ENCODE assay signal across 20 cellular contexts in genomic region chr1:187626056-187626455, GRCh38.
DNase-seq lines count a peak whose midpoint lies in the region; ATAC-seq and TF ChIP-seq lines count a peak whose summit lies in the region.
"Had no signal": no experiment of that assay in that cellular context is flagged by ENCODE, and none has a peak within 500 bp of the region (broad histone marks: within the 10 kb centered on the region; RNA-seq: fewer than 3 reads in every experiment).

No MANE protein-coding gene starts in this region.

- H3K27me3 ChIP-seq in A673 (replicated peaks; ENCODE audit: insufficient read depth, low read depth, low read length, poor library complexity) (no peaks in the 10 kb centered on the region), HUES64 (ENCODE audit: insufficient read depth, low read length) (no peaks in the 10 kb centered on the region)
- H3K27me3 ChIP-seq: esophagus squamous epithelium, SJSA1 had no signal

- POLR2A ChIA-PET in A673 (lab: Charles Lee; ENCODE audit: low non-redundant PET) = no interaction called here

- peak; percentile 37 for DNase-seq in A673 (ENCODE audit: low spot score)
- DNase-seq in NCI-H748 treated with DMSO at 0.1 percent for 48 hours (lab: John Stamatoyannopoulos, UW) = peak; percentile 10
- peak; percentile 54 for DNase-seq in epithelial cell of esophagus (ENCODE audit: low read depth)
- no peak for DNase-seq in LoVo (ENCODE audit: low spot score)
- DNase-seq in anterior cingulate cortex (lab: John Stamatoyannopoulos, UW) = no peak
- DNase-seq in activated T-cell treated with anti-CD3 and anti-CD28 coated beads for 4 hours = no peak
- DNase-seq: activated CD4-positive, alpha-beta T cell treated with anti-CD3 and anti-CD28 coated beads, Interleukin-2, amount 50 U/mL, for 1 hour; activated naive CD4-positive, alpha-beta T cell treated with anti-CD3 and anti-CD28 coated beads, Interleukin-2, amount 50 U/mL, for 16 hours; dermis blood vessel endothelial cell; esophagus squamous epithelium; GDM1; HCEC 1CT; head of caudate nucleus; kidney glomerular epithelial cell; NCI-H2171; stimulated activated CD4-positive, alpha-beta T cell treated with anti-CD3 and anti-CD28 coated beads, Interleukin-12 subunit alpha, Interleukin-12 subunit beta, amount 100 ng/mL, for 4 hours; stimulated activated naive CD8-positive, alpha-beta T cell treated with anti-CD3 and anti-CD28 coated beads, Interleukin-15, Interleukin-2, amounts not matched to agents 100 U/mL and 50 U/mL, for 24 hours had no signal

- CTCF ChIA-PET in A673 (lab: Charles Lee) = no interaction called here

- BruUV-seq in A673 (replicated peaks; lab: Mats Ljungman, UMichigan) = no TSS peak

- TF ChIP-seq CTCF in A673 (conservative IDR thresholded peaks at IDR 0.05; ENCODE audit: low read depth, low read length) (no peak), epithelial cell of esophagus (IDR thresholded peaks at IDR 0.05; ENCODE audit: insufficient read depth, low read depth, low read length, missing control alignments) (no peak)

- H3K4me1 ChIP-seq in A673 (ENCODE audit: insufficient read depth, low read length, poor library complexity, severe bottlenecking) = peaks cover 5% of the 10 kb centered on the region
- peaks cover 42% of the 10 kb centered on the region for H3K4me1 ChIP-seq in HUES64 (ENCODE audit: insufficient read depth, low read length)
- H3K4me1 ChIP-seq: esophagus squamous epithelium, SJSA1 had no signal

- H3K9ac ChIP-seq in HUES64 (ENCODE audit: low read depth, low read length) = no peak overlapping the region

- H3K9me3 ChIP-seq in A673 (ENCODE audit: low read depth, low read length, poor library complexity, severe bottlenecking) (no peaks in the 10 kb centered on the region), HUES64 (ENCODE audit: insufficient read depth, low read depth, low read length) (peaks cover 13% of the 10 kb centered on the region)

- H3K27ac ChIP-seq in A673 (ENCODE audit: low read depth, low read length, poor library complexity, severe bottlenecking) = no peak overlapping the region
- peak overlapping the region; percentile 88; the same call in 1 of the 2 replicates for H3K27ac ChIP-seq in HUES64 (ENCODE audit: low read depth, low read length)
- H3K27ac ChIP-seq: esophagus squamous epithelium, SJSA1 had no signal

- H3K4me3 ChIP-seq in A673 (ENCODE audit: low read depth, low read length, poor library complexity, severe bottlenecking) (no peak overlapping the region), HUES64 (ENCODE audit: low read length) (no peak overlapping the region), epithelial cell of esophagus (ENCODE audit: low read length) (no peak overlapping the region)
- H3K4me3 ChIP-seq: esophagus squamous epithelium, SJSA1 had no signal

- no peak for ATAC-seq in GM21360 (IDR thresholded peaks at IDR 0.05; ENCODE audit: unreplicated experiment)
- ATAC-seq: stimulated activated naive CD8-positive, alpha-beta T cell treated with anti-CD3 and anti-CD28 coated beads, Interleukin-15, Interleukin-2, amounts not matched to agents 100 U/mL and 50 U/mL, for 24 hours had no signal

- H3K36me3 ChIP-seq in A673 (ENCODE audit: insufficient read depth, low read length, poor library complexity, severe bottlenecking) (no peaks in the 10 kb centered on the region), HUES64 (ENCODE audit: insufficient read depth, low read length) (0 out of 2 replicates have a peak, but pooled peaks cover 8% of the 10 kb centered on the region)
- H3K36me3 ChIP-seq: esophagus squamous epithelium, SJSA1 had no signal

- WGBS in HUES64 = 49% methylated on average over 4 of the region's 5 CpGs

- intact Hi-C loops in A673 (cut with micrococcal nuclease; ENCODE audit: unreplicated experiment) = no loop called here

Comparison
In these comparisons a context has a peak if more than half of its experiments do, and no peak if none do; other contexts are left out.
1. DNase-seq: peak in A673 (single experiment), NCI-H748 treated with DMSO at 0.1 percent for 48 hours (single experiment) and epithelial cell of esophagus (single experiment); none in LoVo (single experiment), anterior cingulate cortex (0 of 58) and activated T-cell treated with anti-CD3 and anti-CD28 coated beads for 4 hours (single experiment).